ENCODE assay signal across 17 cellular contexts in genomic region chr17:43758086-43758485, GRCh38. TPM values are rescaled to one million over a fixed set of nuclear protein-coding genes. Genes with fewer than 3 reads are reported as not detected.
A peak's percentile ranks its signal among the peaks of the same experiment; 100 is the strongest.
DNase-seq lines count a peak whose midpoint lies in the region; ATAC-seq and TF ChIP-seq lines count a peak whose summit lies in the region.
"Had no signal": no experiment of that assay in that cellular context is flagged by ENCODE, and none has a peak within 500 bp of the region (broad histone marks: within the 10 kb centered on the region; RNA-seq: fewer than 3 reads in every experiment).

No MANE protein-coding gene starts in this region.

- H3K27ac ChIP-seq in heart right ventricle (no peak overlapping the region), body of pancreas (no peak overlapping the region)
- H3K27ac ChIP-seq: 22Rv1, BLaER1 had no signal

- H3K9me3 ChIP-seq in heart right ventricle: no peaks in the 10 kb centered on the region
- H3K9me3 ChIP-seq in body of pancreas: no peaks in the 10 kb centered on the region
- H3K9me3 ChIP-seq: A549, BLaER1 had no signal

- peak; percentile 68 for DNase-seq in cardiac septum (ENCODE audit: low spot score)
- no peak for DNase-seq in heart right ventricle
- DNase-seq in neural crest cell (ENCODE audit: low read depth, low spot score): no peak
- DNase-seq in progenitor cell of endocrine pancreas (ENCODE audit: low spot score, unreplicated experiment): no peak
- DNase-seq in NCI-H1436 treated with DMSO at 0.1 percent for 48 hours (lab: John Stamatoyannopoulos, UW): no peak
- no peak for DNase-seq in C1 segment of cervical spinal cord (lab: John Stamatoyannopoulos, UW)
- DNase-seq in body of pancreas: no peak
- DNase-seq: CD8-positive, alpha-beta memory T cell; COR-L47; DMS 273 treated with DMSO at 0.1 percent for 48 hours; DMS53; HCEC 1CT had no signal

- H3K36me3 ChIP-seq in heart right ventricle: no peaks in the 10 kb centered on the region
- H3K36me3 ChIP-seq in body of pancreas (replicated peaks in 1 of 2; ENCODE audit: insufficient read depth in 1 of 2, low read depth in 2 of 2): no peaks in the 10 kb centered on the region
- H3K36me3 ChIP-seq: BLaER1 had no signal

- peaks cover 0 to 42% (median 33%) of the 10 kb centered on the region in 7 donors for H3K27me3 ChIP-seq in heart right ventricle
- peaks cover 0 to 9% of the 10 kb centered on the region in 2 donors for H3K27me3 ChIP-seq in body of pancreas

- 84 to 91% methylated on average over 6 of the region's 6 CpGs for WGBS in heart right ventricle, 2 donors
- WGBS in body of pancreas, 2 donors: 35 to 63% methylated on average over 6 of the region's 6 CpGs

- TF ChIP-seq POLR2A in body of pancreas (IDR thresholded peaks at IDR 0.05): no peak

- H3K36me3 Mint-ChIP-seq in neural crest cell (ENCODE audit: low read depth) (no peaks in the 10 kb centered on the region), progenitor cell of endocrine pancreas (ENCODE audit: insufficient read depth) (no peaks in the 10 kb centered on the region)
- H3K36me3 Mint-ChIP-seq: CD8-positive, alpha-beta memory T cell had no signal

- H3K4me1 Mint-ChIP-seq in neural crest cell (peaks cover 37% of the 10 kb centered on the region), progenitor cell of endocrine pancreas (ENCODE audit: low read depth) (peaks cover 11% of the 10 kb centered on the region)

- no peaks in the 10 kb centered on the region for H3K9me3 Mint-ChIP-seq in neural crest cell
- no peaks in the 10 kb centered on the region for H3K9me3 Mint-ChIP-seq in progenitor cell of endocrine pancreas (ENCODE audit: low read depth)
- H3K9me3 Mint-ChIP-seq: CD8-positive, alpha-beta memory T cell had no signal

- no peak for ATAC-seq in heart right ventricle
- ATAC-seq in HG02642 (IDR thresholded peaks at IDR 0.05; ENCODE audit: poor library complexity, unreplicated experiment): no peak
- ATAC-seq in body of pancreas: no peak
- ATAC-seq: A549 had no signal

- H3K4me1 ChIP-seq in heart right ventricle: peaks cover 3 to 19% (median 11%) of the 10 kb centered on the region in 9 donors
- H3K4me1 ChIP-seq in body of pancreas: peaks cover 14% of the 10 kb centered on the region

- intact Hi-C loops in cardiac septum (cut with DNase I) (loop anchor here (5.0 kb wide), 1 partner anchor 181 kb away; no protein-coding TSS in a partner anchor), heart right ventricle (cut with DNase I) (loop anchor here in 2 of 10 donors (2.0 to 10.0 kb wide), 3 partner anchors 61 to 193 kb away; no protein-coding TSS in a partner anchor), body of pancreas (cut with DNase I) (loop anchor here (2.0 to 10.0 kb wide), 2 partner anchors 65 to 173 kb away; no protein-coding TSS in a partner anchor)

- TF ChIP-seq CTCF in heart right ventricle (IDR thresholded peaks at IDR 0.05) (no peak), neural crest cell (conservative IDR thresholded peaks at IDR 0.05) (no peak), progenitor cell of endocrine pancreas (IDR thresholded peaks at IDR 0.05; ENCODE audit: unreplicated experiment) (no peak), body of pancreas (IDR thresholded peaks at IDR 0.05) (no peak)

- peak overlapping the region; percentile 6 for H3K27ac Mint-ChIP-seq in neural crest cell (ENCODE audit: unreplicated experiment)
- H3K27ac Mint-ChIP-seq in progenitor cell of endocrine pancreas: peak overlapping the region; percentile 45
- H3K27ac Mint-ChIP-seq: CD8-positive, alpha-beta memory T cell had no signal

- H3K4me3 ChIP-seq in heart right ventricle: no peak overlapping the region
- no peak overlapping the region for H3K4me3 ChIP-seq in body of pancreas
- H3K4me3 ChIP-seq: A549, BLaER1 had no signal

- H3K4me3 Mint-ChIP-seq in neural crest cell (no peak overlapping the region), progenitor cell of endocrine pancreas (ENCODE audit: low read depth) (no peak overlapping the region)
- H3K4me3 Mint-ChIP-seq: CD8-positive, alpha-beta memory T cell had no signal

- H3K27me3 Mint-ChIP-seq in neural crest cell (ENCODE audit: low read depth): peaks cover 5% of the 10 kb centered on the region
- H3K27me3 Mint-ChIP-seq in progenitor cell of endocrine pancreas: peaks cover 42% of the 10 kb centered on the region

RNA-seq across cellular contexts. Expression of gene SOST, which starts 0.5 kb away (rescaled TPM):
- total RNA-seq in cardiac septum: 0.24 TPM
- under 1 TPM in 1 of 10 donors, not detected in 9; 0.14 TPM for total RNA-seq in heart right ventricle
- polyA plus RNA-seq in heart right ventricle: under 1 TPM in 1 of 2 donors, not detected in 1; 0.03 TPM
- not detected in 2 replicates for total RNA-seq in neural crest cell
- 0.42 and 0.43 TPM in 2 replicates for total RNA-seq in progenitor cell of endocrine pancreas
- total RNA-seq in body of pancreas: not detected
- total RNA-seq: CD8-positive, alpha-beta memory T cell; HT-29 had no signal
- polyA plus RNA-seq: CD8-positive, alpha-beta memory T cell had no signal

RNA-seq across cellular contexts. Expression of gene DUSP3, which starts 20.7 kb away (rescaled TPM):
- total RNA-seq in cardiac septum: 224 TPM
- total RNA-seq in heart right ventricle: 100 to 1,000 TPM; 222 to 359 (median 297) TPM
- 100 to 1,000 TPM; 119 to 371 TPM for polyA plus RNA-seq in heart right ventricle
- 33.3 and 33.8 TPM in 2 replicates for total RNA-seq in neural crest cell
- total RNA-seq in progenitor cell of endocrine pancreas: 58.0 and 58.3 TPM in 2 replicates
- total RNA-seq in body of pancreas: 10 to 100 TPM; 32.2 to 54.1 TPM

RNA-seq across cellular contexts. Expression of gene CFAP97D1, which starts 22.1 kb away (rescaled TPM):
- not detected for total RNA-seq in cardiac septum
- total RNA-seq in heart right ventricle: under 1 TPM in 3 of 10 donors, not detected in 7; 0.07 to 0.09 (median 0.09) TPM
- polyA plus RNA-seq in heart right ventricle: not detected
- total RNA-seq in neural crest cell: not detected in 2 replicates
- 0.07 TPM in 1 of 2 replicates, not detected in the other for total RNA-seq in progenitor cell of endocrine pancreas
- total RNA-seq in body of pancreas: not detected
- total RNA-seq: CD8-positive, alpha-beta memory T cell had no signal
- polyA plus RNA-seq: A549; CD8-positive, alpha-beta memory T cell had no signal
